23 cellular contexts compared by ENCODE assay signal in genomic region chr7:55563596-55564325, GRCh38. TPM values are rescaled to one million over a fixed set of nuclear protein-coding genes. Genes with fewer than 3 reads are reported as not detected.
A peak's percentile ranks its signal among the peaks of the same experiment; 100 is the strongest.
DNase-seq lines count a peak whose midpoint lies in the region; ATAC-seq and TF ChIP-seq lines count a peak whose summit lies in the region.
"Had no signal": no experiment of that assay in that cellular context is flagged by ENCODE, and none has a peak within 500 bp of the region (broad histone marks: within the 10 kb centered on the region; RNA-seq: fewer than 3 reads in every experiment).

No MANE protein-coding gene starts in this region.

- TF ChIP-seq EP300 in esophagus muscularis mucosa (IDR thresholded peaks at IDR 0.05): no peak

- H3K27ac Mint-ChIP-seq in CD8-positive, alpha-beta T cell: peak overlapping the region; percentile 56
- H3K27ac Mint-ChIP-seq in T-cell: peak overlapping the region; percentile 0 to 34
- H3K27ac Mint-ChIP-seq in memory B cell: peak overlapping the region; percentile 95
- H3K27ac Mint-ChIP-seq: activated naive CD8-positive, alpha-beta T cell treated with anti-CD3 and anti-CD28 coated beads, Interleukin-2, amount 10 ng/mL, durations not matched to agents 7 days and 5 days had no signal

- peaks cover 29% of the 10 kb centered on the region for H3K36me3 Mint-ChIP-seq in CD8-positive, alpha-beta T cell
- peaks cover 22% of the 10 kb centered on the region for H3K36me3 Mint-ChIP-seq in T-cell
- H3K36me3 Mint-ChIP-seq in memory B cell: peaks cover 17% of the 10 kb centered on the region

- no peak overlapping the region for H3K27ac ChIP-seq in CD8-positive, alpha-beta T cell (ENCODE audit: low read depth, low read length)
- H3K27ac ChIP-seq in HUES48 (ENCODE audit: low read depth, low read length) (peak overlapping the region; percentile 53), esophagus muscularis mucosa (replicated peaks in 1 of 4) (no peak overlapping the region)
- H3K27ac ChIP-seq: HL-60, pancreas, SJCRH30, tibial artery had no signal

- WGBS in esophagus muscularis mucosa: 58% methylated on average over 4 of the region's 4 CpGs

- intact Hi-C loops in CD8-positive, alpha-beta T cell (cut with DNase I, micrococcal nuclease): no loop called here
- intact Hi-C loops in esophagus muscularis mucosa (cut with DNase I): no loop called here

- H3K4me3 Mint-ChIP-seq in CD8-positive, alpha-beta T cell: no peak overlapping the region
- no peak overlapping the region for H3K4me3 Mint-ChIP-seq in T-cell
- H3K4me3 Mint-ChIP-seq in memory B cell: peak overlapping the region; percentile 72
- H3K4me3 Mint-ChIP-seq: activated naive CD8-positive, alpha-beta T cell treated with anti-CD3 and anti-CD28 coated beads, Interleukin-2, amount 10 ng/mL, durations not matched to agents 7 days and 5 days had no signal

- CTCF ChIA-PET in CD8-positive, alpha-beta T cell (lab: Charles Lee): interaction anchor here (0.6 to 1.3 kb wide), 3 partner anchors 67 to 139 kb away, joined by 3 read pairs; no protein-coding TSS in a partner anchor
- CTCF ChIA-PET in T-cell (lab: Charles Lee): interaction anchor here in 1 of 2 donors (1.0 kb wide), 1 partner anchor 11 kb away, joined by 5 read pairs; no protein-coding TSS in a partner anchor

- H3K9me3 Mint-ChIP-seq in CD8-positive, alpha-beta T cell: no peaks in the 10 kb centered on the region
- no peaks in the 10 kb centered on the region for H3K9me3 Mint-ChIP-seq in T-cell
- no peaks in the 10 kb centered on the region for H3K9me3 Mint-ChIP-seq in memory B cell
- H3K9me3 Mint-ChIP-seq: activated naive CD8-positive, alpha-beta T cell treated with anti-CD3 and anti-CD28 coated beads, Interleukin-2, amount 10 ng/mL, durations not matched to agents 7 days and 5 days had no signal

- ATAC-seq in CD8-positive, alpha-beta T cell: no peak
- ATAC-seq in T-cell (replicated peaks in 1 of 4) (no peak), memory B cell (ENCODE audit: low read depth) (no peak), GM18498 (IDR thresholded peaks at IDR 0.05; ENCODE audit: unreplicated experiment) (no peak)
- ATAC-seq in activated CD4-positive, CD25-positive, alpha-beta regulatory T cell treated with anti-CD3 and anti-CD28 coated beads, Interleukin-2, amount 50 U/mL, for 24 hours: no peak
- ATAC-seq: left colon, pancreas had no signal

- peaks cover 43% of the 10 kb centered on the region for H3K4me1 ChIP-seq in CD8-positive, alpha-beta T cell (ENCODE audit: insufficient read depth, low read length)
- H3K4me1 ChIP-seq in HUES48 (ENCODE audit: control insufficient read depth, insufficient read depth, low read length) (peaks cover 57% of the 10 kb centered on the region), esophagus muscularis mucosa (peaks cover 2 to 20% (median 5%) of the 10 kb centered on the region in 4 donors)
- H3K4me1 ChIP-seq: SJCRH30 had no signal

- POLR2A ChIA-PET in CD8-positive, alpha-beta T cell (lab: Charles Lee): interaction anchor here (0.7 to 1.1 kb wide), 2 partner anchors 56 to 94 kb away, joined by 3 read pairs; no protein-coding TSS in a partner anchor
- POLR2A ChIA-PET in T-cell (lab: Charles Lee): interaction anchor here in 1 of 2 donors (0.6 kb wide), 1 partner anchor 71 kb away, joined by 3 read pairs; no protein-coding TSS in a partner anchor

- H3K4me1 Mint-ChIP-seq in CD8-positive, alpha-beta T cell (ENCODE audit: low read depth): peaks cover 90% of the 10 kb centered on the region
- H3K4me1 Mint-ChIP-seq in T-cell (peaks cover 91 to 93% (median 91%) of the 10 kb centered on the region in 3 donors), memory B cell (peaks cover 81% of the 10 kb centered on the region)

- H3K9me3 ChIP-seq in CD8-positive, alpha-beta T cell (ENCODE audit: low read length): no peaks in the 10 kb centered on the region
- H3K9me3 ChIP-seq in HUES48 (ENCODE audit: control insufficient read depth, insufficient read depth, low read length) (no peaks in the 10 kb centered on the region), esophagus muscularis mucosa (no peaks in the 10 kb centered on the region)
- H3K9me3 ChIP-seq: pancreas, SJCRH30, tibial artery had no signal

- H3K36me3 ChIP-seq in CD8-positive, alpha-beta T cell (ENCODE audit: insufficient read depth, low read length): no peaks in the 10 kb centered on the region
- H3K36me3 ChIP-seq in HUES48 (ENCODE audit: control insufficient read depth, insufficient read depth, low read length): no peaks in the 10 kb centered on the region
- H3K36me3 ChIP-seq in esophagus muscularis mucosa: no peaks in the 10 kb centered on the region
- H3K36me3 ChIP-seq: pancreas, tibial artery had no signal

- no peak overlapping the region for H3K4me3 ChIP-seq in CD8-positive, alpha-beta T cell (ENCODE audit: low read depth, low read length)
- H3K4me3 ChIP-seq in HUES48 (ENCODE audit: low read depth, low read length) (no peak overlapping the region), esophagus muscularis mucosa (no peak overlapping the region)
- H3K4me3 ChIP-seq: pancreas, SJCRH30, tibial artery had no signal

- H3K27me3 ChIP-seq in CD8-positive, alpha-beta T cell (ENCODE audit: insufficient read depth, low read length): no peaks in the 10 kb centered on the region
- no peaks in the 10 kb centered on the region for H3K27me3 ChIP-seq in HUES48 (ENCODE audit: control insufficient read depth, insufficient read depth, low read length)
- H3K27me3 ChIP-seq in esophagus muscularis mucosa: no peaks in the 10 kb centered on the region
- H3K27me3 ChIP-seq: pancreas, SJCRH30, tibial artery had no signal

- no peak for TF ChIP-seq POLR2A in esophagus muscularis mucosa (IDR thresholded peaks at IDR 0.05; ENCODE audit: low read depth)

- no peak for TF ChIP-seq CTCF in CD8-positive, alpha-beta T cell (IDR thresholded peaks at IDR 0.05)
- TF ChIP-seq CTCF in esophagus muscularis mucosa (IDR thresholded peaks at IDR 0.05): no peak

- no peak overlapping the region for H3K9ac ChIP-seq in HUES48 (ENCODE audit: low read depth, low read length)

- H3K27me3 Mint-ChIP-seq in CD8-positive, alpha-beta T cell (ENCODE audit: low read depth): no peaks in the 10 kb centered on the region
- H3K27me3 Mint-ChIP-seq in T-cell (no peaks in the 10 kb centered on the region), memory B cell (no peaks in the 10 kb centered on the region)
- H3K27me3 Mint-ChIP-seq: activated naive CD8-positive, alpha-beta T cell treated with anti-CD3 and anti-CD28 coated beads, Interleukin-2, amount 10 ng/mL, durations not matched to agents 7 days and 5 days had no signal

- no peak for DNase-seq in CD8-positive, alpha-beta T cell
- no peak for DNase-seq in T-cell
- no peak for DNase-seq in memory B cell (ENCODE audit: low spot score in 2 of 2)
- DNase-seq in esophagus muscularis mucosa (ENCODE audit: extremely low spot score): no peak
- DNase-seq in glomerular visceral epithelial cell (ENCODE audit: extremely low spot score): no peak
- DNase-seq: activated CD4-positive, alpha-beta T cell treated with anti-CD3 and anti-CD28 coated beads, Interleukin-2, amount 50 U/mL, for 1 hour; activated naive CD8-positive, alpha-beta T cell treated with anti-CD3 and anti-CD28 coated beads, Interleukin-2, amount 10 ng/mL, durations not matched to agents 7 days and 5 days; activated T-cell treated with anti-CD3 and anti-CD28 coated beads, Interleukin-2, amount 50 U/mL, for 1 hour; AML-193; DMS153; effector CD8-positive, alpha-beta T cell; hippocampal formation; left colon; NCI-H1417 treated with DMSO at 0.1 percent for 48 hours; NCI-H2227 treated with DMSO at 0.1 percent for 48 hours; pancreas; stimulated activated CD4-positive, alpha-beta T cell treated with anti-CD3 and anti-CD28 coated beads, Interleukin-4, amount 100 ng/mL, for 24 hours; tibial artery had no signal

RNA-seq across cellular contexts. Expression of gene VOPP1, which starts 8.5 kb away (rescaled TPM):
- 10 to 100 TPM; 38.7 to 38.9 TPM for total RNA-seq in CD8-positive, alpha-beta T cell
- total RNA-seq in T-cell: 100 to 1,000 TPM in 1 of 5 donors, 10 to 100 TPM in 4; 84.0 to 106 (median 94.8) TPM
- 10 to 100 TPM; 23.7 to 42.1 (median 37.5) TPM for total RNA-seq in esophagus muscularis mucosa

Comparison
In these comparisons a context has a peak if more than half of its experiments do, and no peak if none do; other contexts are left out.
1. H3K27ac Mint-ChIP-seq: peak in every context shown above with its lines; median percentile 95 in memory B cell; 56 in CD8-positive, alpha-beta T cell; 17 in T-cell.